1 cellular context compared by ENCODE assay signal in genomic region chr1:222777977-222778376, GRCh38.
TF ChIP-seq lines count a peak whose summit lies in the region.

No MANE protein-coding gene starts in this region.

TF ChIP-seq in HEK293, 187 proteins besides CTCF, POLR2A, EP300 and RAD21 (continued from another document):
- TF ChIP-seq PRDM10 (tag by site-specific recombination; IDR thresholded peaks at IDR 0.05) (peak; percentile 88), FEZF1 (tag by site-specific recombination; IDR thresholded peaks at IDR 0.05) (no peak), ZNF704 (tag by site-specific recombination; IDR thresholded peaks at IDR 0.05) (no peak), ZNF624 (tag by site-specific recombination; IDR thresholded peaks at IDR 0.05) (no peak), ZNF488 (tag by site-specific recombination; IDR thresholded peaks at IDR 0.05) (no peak), TCF7L2 (IDR thresholded peaks at IDR 0.05; ENCODE audit: borderline replicate concordance, low read depth, low read length) (no peak), ZNF354C (tag by site-specific recombination; IDR thresholded peaks at IDR 0.05; ENCODE audit: borderline replicate concordance, low read depth) (no peak), ZNF398 (tag by site-specific recombination; IDR thresholded peaks at IDR 0.05) (no peak), YY2 (tag by site-specific recombination; IDR thresholded peaks at IDR 0.05) (no peak), KLF7 (tag by site-specific recombination; IDR thresholded peaks at IDR 0.05; ENCODE audit: borderline replicate concordance) (no peak), ZBTB7A (tag by site-specific recombination; IDR thresholded peaks at IDR 0.05; ENCODE audit: low read depth) (no peak), MEIS1 (CRISPR knock-in tag; IDR thresholded peaks at IDR 0.05; ENCODE audit: borderline replicate concordance) (no peak), SP7 (tag by site-specific recombination; IDR thresholded peaks at IDR 0.05) (no peak), ZBTB21 (tag by site-specific recombination; IDR thresholded peaks at IDR 0.05) (no peak), ZNF580 (tag by site-specific recombination; IDR thresholded peaks at IDR 0.05) (no peak), KLF1 (tag by site-specific recombination; IDR thresholded peaks at IDR 0.05) (no peak), ZNF132 (tag by site-specific recombination; IDR thresholded peaks at IDR 0.05; ENCODE audit: borderline replicate concordance) (no peak), ZNF792 (tag by site-specific recombination; IDR thresholded peaks at IDR 0.05) (no peak), ZBTB48 (tag by site-specific recombination; IDR thresholded peaks at IDR 0.05) (no peak), ZNF350 (tag by site-specific recombination; IDR thresholded peaks at IDR 0.05) (0 out of 2 replicates have a peak, but pooled peaks have one; percentile 29), ZBTB11 (tag by site-specific recombination; conservative IDR thresholded peaks at IDR 0.05; ENCODE audit: low read depth) (no peak), ZNF501 (tag by site-specific recombination; IDR thresholded peaks at IDR 0.05) (no peak), ZBTB44 (tag by site-specific recombination; IDR thresholded peaks at IDR 0.05) (peak; percentile 65; the same call in 1 of the 2 replicates), WT1 (tag by site-specific recombination; IDR thresholded peaks at IDR 0.05) (peak; percentile 38; the same call in 1 of the 2 replicates), SETDB1 (IDR thresholded peaks at IDR 0.05; ENCODE audit: insufficient read length, low read length) (no peak), ZNF362 (tag by site-specific recombination; IDR thresholded peaks at IDR 0.05) (no peak), ZNF366 (tag by site-specific recombination; conservative IDR thresholded peaks at IDR 0.05) (0 out of 2 replicates have a peak, but pooled peaks have one; percentile 25), ZBTB20 (tag by site-specific recombination; IDR thresholded peaks at IDR 0.05) (peak; percentile 17; the same call in 1 of the 2 replicates), GLI4 (tag by site-specific recombination; IDR thresholded peaks at IDR 0.05) (no peak), ZNF785 (tag by site-specific recombination; IDR thresholded peaks at IDR 0.05) (no peak), BCL6B (tag by site-specific recombination; IDR thresholded peaks at IDR 0.05) (peak; percentile 90), ZNF184 (tag by site-specific recombination; IDR thresholded peaks at IDR 0.05) (peak; percentile 50; the same call in 1 of the 2 replicates), ZNF449 (tag by site-specific recombination; IDR thresholded peaks at IDR 0.05) (no peak), PRDM6 (tag by site-specific recombination; IDR thresholded peaks at IDR 0.05) (peak; percentile 60), ATF2 (tag by site-specific recombination; IDR thresholded peaks at IDR 0.05; ENCODE audit: low read depth) (no peak)
